ENCODE assay signal across 8 cellular contexts in the genomic region with DNA sequence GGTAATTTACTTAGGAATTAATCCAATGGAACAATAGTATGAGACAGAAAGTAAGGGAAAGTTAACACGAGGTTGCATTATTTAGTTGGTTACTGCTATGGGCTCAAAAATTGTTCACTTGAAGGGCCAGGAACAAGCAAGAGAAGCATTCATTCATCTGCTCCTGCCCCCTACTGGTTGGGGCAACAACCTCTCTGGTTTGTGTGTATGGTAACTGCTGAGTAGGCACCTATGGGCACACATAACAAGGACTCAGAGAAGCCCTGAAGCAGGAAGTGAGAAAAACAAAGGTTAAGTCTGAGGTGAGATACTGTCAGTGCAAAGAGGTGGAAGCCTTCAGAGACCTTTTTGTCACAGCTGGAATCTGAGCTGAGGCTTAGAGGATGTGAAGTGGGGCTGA. TPM values are rescaled to one million over a fixed set of nuclear protein-coding genes. Genes with fewer than 3 reads are reported as not detected.
DNase-seq lines count a peak whose midpoint lies in the region; ATAC-seq and TF ChIP-seq lines count a peak whose summit lies in the region.

No MANE protein-coding gene starts in this region.

- H3K27me3 ChIP-seq in GM23338 (ENCODE audit: insufficient read depth) (no peaks in the 10 kb centered on the region), PC-9 (ENCODE audit: insufficient read depth, low read depth) (no peaks in the 10 kb centered on the region)

- H3K4me3 ChIP-seq in GM23338: no peak overlapping the region
- H3K4me3 ChIP-seq in PC-9: no peak overlapping the region
- no peak overlapping the region for H3K4me3 ChIP-seq in fibroblast of pulmonary artery (replicated peaks; ENCODE audit: low read depth, low read length)

- BruUV-seq in PC-9 (replicated peaks; lab: Mats Ljungman, UMichigan): no TSS peak

- TF ChIP-seq CTCF in GM23338 (conservative IDR thresholded peaks at IDR 0.05; ENCODE audit: low read depth in 2 of 2): peak; percentile 75 to 76
- peak; percentile 51 for TF ChIP-seq CTCF in PC-9 (conservative IDR thresholded peaks at IDR 0.05)
- TF ChIP-seq CTCF in fibroblast of pulmonary artery (IDR thresholded peaks at IDR 0.05; ENCODE audit: low read length, missing control alignments): peak; percentile 47

- no peaks in the 10 kb centered on the region for H3K27me3 Mint-ChIP-seq in GM23338 (ENCODE audit: insufficient read depth, low read depth, poor library complexity)

- peaks cover 9% of the 10 kb centered on the region for H3K4me1 ChIP-seq in GM23338 (ENCODE audit: insufficient read depth)
- peaks cover under 1% of the 10 kb centered on the region; the same call in 1 of the 2 replicates for H3K4me1 ChIP-seq in PC-9 (replicated peaks; ENCODE audit: insufficient read depth)

- no peak overlapping the region for H3K4me3 Mint-ChIP-seq in GM23338

- DNase-seq in NCI-H82 (lab: John Stamatoyannopoulos, UW): peak; percentile 34
- DNase-seq in NCI-H82 treated with DMSO at 0.1 percent for 48 hours (lab: John Stamatoyannopoulos, UW; ENCODE audit: unreplicated experiment): no peak
- peak; percentile 65 for DNase-seq in GM23338 (ENCODE audit: low spot score)
- DNase-seq in PC-9: peak in 1 of 2 experiments; percentile 2
- peak; percentile 26 for DNase-seq in fibroblast of pulmonary artery (ENCODE audit: low read depth)
- no peak for DNase-seq in DMS114 treated with DMSO at 0.1 percent for 48 hours (lab: John Stamatoyannopoulos, UW; ENCODE audit: unreplicated experiment)
- DNase-seq in AG20443 (ENCODE audit: low spot score): no peak
- DNase-seq in NCI-H226: no peak

- H3K36me3 ChIP-seq in GM23338 (ENCODE audit: insufficient read depth) (no peaks in the 10 kb centered on the region), PC-9 (ENCODE audit: low read depth) (no peaks in the 10 kb centered on the region)

- H4K20me1 ChIP-seq in GM23338 (replicated peaks; ENCODE audit: insufficient read depth): no peaks in the 10 kb centered on the region
- H4K20me1 ChIP-seq in PC-9 (ENCODE audit: insufficient read depth): no peaks in the 10 kb centered on the region

- H3K9me3 ChIP-seq in PC-9 (ENCODE audit: insufficient read depth, low read depth): no peaks in the 10 kb centered on the region

- peaks cover 8% of the 10 kb centered on the region for H3K4me1 Mint-ChIP-seq in GM23338

- H3K4me2 ChIP-seq in GM23338 (no peak overlapping the region), PC-9 (no peak overlapping the region)

- POLR2A ChIA-PET in PC-9 (lab: Charles Lee; ENCODE audit: unreplicated experiment): interaction anchor here (0.6 kb wide), 1 partner anchor 501 kb away, joined by 3 read pairs; no protein-coding TSS in a partner anchor

- CTCF ChIA-PET in PC-9 (lab: Charles Lee): no interaction called here

- peak; percentile 51 for ATAC-seq in GM23338

- no peak overlapping the region for H3K27ac Mint-ChIP-seq in GM23338

- no peaks in the 10 kb centered on the region for H3K79me2 ChIP-seq in GM23338 (replicated peaks; ENCODE audit: insufficient read depth)
- no peaks in the 10 kb centered on the region for H3K79me2 ChIP-seq in PC-9 (ENCODE audit: low read depth)

- H3F3A ChIP-seq in GM23338 (replicated peaks; ENCODE audit: low read depth): no peaks in the 10 kb centered on the region
- H3F3A ChIP-seq in PC-9 (ENCODE audit: insufficient read depth, low read depth): no peaks in the 10 kb centered on the region

- H3K9me2 ChIP-seq in GM23338 (ENCODE audit: insufficient read depth) (peaks cover 5% of the 10 kb centered on the region; the same call in 1 of the 2 replicates), PC-9 (ENCODE audit: insufficient read depth) (no peaks in the 10 kb centered on the region)

- H2AFZ ChIP-seq in GM23338: no peak overlapping the region
- H2AFZ ChIP-seq in PC-9: no peak overlapping the region

- H3K27ac ChIP-seq in GM23338 (ENCODE audit: low read depth) (no peak overlapping the region), PC-9 (no peak overlapping the region)

- H3K36me3 Mint-ChIP-seq in GM23338 (ENCODE audit: low read depth): no peaks in the 10 kb centered on the region

- H3K9me3 Mint-ChIP-seq in GM23338: no peaks in the 10 kb centered on the region

- intact Hi-C loops in PC-9 (cut with micrococcal nuclease; ENCODE audit: unreplicated experiment): loop anchor here (10.0 kb wide), 1 partner anchor 515 kb away; no protein-coding TSS in a partner anchor

TF ChIP-seq in GM23338, 12 proteins besides CTCF, POLR2A, EP300 and RAD21 (continues in another document):
- no peak for TF ChIP-seq POLR2AphosphoS5 (IDR thresholded peaks at IDR 0.05; ENCODE audit: low read depth)
- no peak for TF ChIP-seq EZH2phosphoT487 (IDR thresholded peaks at IDR 0.05; ENCODE audit: unreplicated experiment)
- TF ChIP-seq ZNF114 (CRISPR knock-in tag; IDR thresholded peaks at IDR 0.05): no peak
- no peak for TF ChIP-seq ZNF331 (CRISPR knock-in tag; IDR thresholded peaks at IDR 0.05; ENCODE audit: low read depth)
- TF ChIP-seq JUNB (IDR thresholded peaks at IDR 0.05; ENCODE audit: unreplicated experiment): no peak
- no peak for TF ChIP-seq ETS1 (IDR thresholded peaks at IDR 0.05)
- TF ChIP-seq CREB1 (CRISPR knock-in tag; IDR thresholded peaks at IDR 0.05; ENCODE audit: low read depth): no peak
- TF ChIP-seq, protein P1, sequence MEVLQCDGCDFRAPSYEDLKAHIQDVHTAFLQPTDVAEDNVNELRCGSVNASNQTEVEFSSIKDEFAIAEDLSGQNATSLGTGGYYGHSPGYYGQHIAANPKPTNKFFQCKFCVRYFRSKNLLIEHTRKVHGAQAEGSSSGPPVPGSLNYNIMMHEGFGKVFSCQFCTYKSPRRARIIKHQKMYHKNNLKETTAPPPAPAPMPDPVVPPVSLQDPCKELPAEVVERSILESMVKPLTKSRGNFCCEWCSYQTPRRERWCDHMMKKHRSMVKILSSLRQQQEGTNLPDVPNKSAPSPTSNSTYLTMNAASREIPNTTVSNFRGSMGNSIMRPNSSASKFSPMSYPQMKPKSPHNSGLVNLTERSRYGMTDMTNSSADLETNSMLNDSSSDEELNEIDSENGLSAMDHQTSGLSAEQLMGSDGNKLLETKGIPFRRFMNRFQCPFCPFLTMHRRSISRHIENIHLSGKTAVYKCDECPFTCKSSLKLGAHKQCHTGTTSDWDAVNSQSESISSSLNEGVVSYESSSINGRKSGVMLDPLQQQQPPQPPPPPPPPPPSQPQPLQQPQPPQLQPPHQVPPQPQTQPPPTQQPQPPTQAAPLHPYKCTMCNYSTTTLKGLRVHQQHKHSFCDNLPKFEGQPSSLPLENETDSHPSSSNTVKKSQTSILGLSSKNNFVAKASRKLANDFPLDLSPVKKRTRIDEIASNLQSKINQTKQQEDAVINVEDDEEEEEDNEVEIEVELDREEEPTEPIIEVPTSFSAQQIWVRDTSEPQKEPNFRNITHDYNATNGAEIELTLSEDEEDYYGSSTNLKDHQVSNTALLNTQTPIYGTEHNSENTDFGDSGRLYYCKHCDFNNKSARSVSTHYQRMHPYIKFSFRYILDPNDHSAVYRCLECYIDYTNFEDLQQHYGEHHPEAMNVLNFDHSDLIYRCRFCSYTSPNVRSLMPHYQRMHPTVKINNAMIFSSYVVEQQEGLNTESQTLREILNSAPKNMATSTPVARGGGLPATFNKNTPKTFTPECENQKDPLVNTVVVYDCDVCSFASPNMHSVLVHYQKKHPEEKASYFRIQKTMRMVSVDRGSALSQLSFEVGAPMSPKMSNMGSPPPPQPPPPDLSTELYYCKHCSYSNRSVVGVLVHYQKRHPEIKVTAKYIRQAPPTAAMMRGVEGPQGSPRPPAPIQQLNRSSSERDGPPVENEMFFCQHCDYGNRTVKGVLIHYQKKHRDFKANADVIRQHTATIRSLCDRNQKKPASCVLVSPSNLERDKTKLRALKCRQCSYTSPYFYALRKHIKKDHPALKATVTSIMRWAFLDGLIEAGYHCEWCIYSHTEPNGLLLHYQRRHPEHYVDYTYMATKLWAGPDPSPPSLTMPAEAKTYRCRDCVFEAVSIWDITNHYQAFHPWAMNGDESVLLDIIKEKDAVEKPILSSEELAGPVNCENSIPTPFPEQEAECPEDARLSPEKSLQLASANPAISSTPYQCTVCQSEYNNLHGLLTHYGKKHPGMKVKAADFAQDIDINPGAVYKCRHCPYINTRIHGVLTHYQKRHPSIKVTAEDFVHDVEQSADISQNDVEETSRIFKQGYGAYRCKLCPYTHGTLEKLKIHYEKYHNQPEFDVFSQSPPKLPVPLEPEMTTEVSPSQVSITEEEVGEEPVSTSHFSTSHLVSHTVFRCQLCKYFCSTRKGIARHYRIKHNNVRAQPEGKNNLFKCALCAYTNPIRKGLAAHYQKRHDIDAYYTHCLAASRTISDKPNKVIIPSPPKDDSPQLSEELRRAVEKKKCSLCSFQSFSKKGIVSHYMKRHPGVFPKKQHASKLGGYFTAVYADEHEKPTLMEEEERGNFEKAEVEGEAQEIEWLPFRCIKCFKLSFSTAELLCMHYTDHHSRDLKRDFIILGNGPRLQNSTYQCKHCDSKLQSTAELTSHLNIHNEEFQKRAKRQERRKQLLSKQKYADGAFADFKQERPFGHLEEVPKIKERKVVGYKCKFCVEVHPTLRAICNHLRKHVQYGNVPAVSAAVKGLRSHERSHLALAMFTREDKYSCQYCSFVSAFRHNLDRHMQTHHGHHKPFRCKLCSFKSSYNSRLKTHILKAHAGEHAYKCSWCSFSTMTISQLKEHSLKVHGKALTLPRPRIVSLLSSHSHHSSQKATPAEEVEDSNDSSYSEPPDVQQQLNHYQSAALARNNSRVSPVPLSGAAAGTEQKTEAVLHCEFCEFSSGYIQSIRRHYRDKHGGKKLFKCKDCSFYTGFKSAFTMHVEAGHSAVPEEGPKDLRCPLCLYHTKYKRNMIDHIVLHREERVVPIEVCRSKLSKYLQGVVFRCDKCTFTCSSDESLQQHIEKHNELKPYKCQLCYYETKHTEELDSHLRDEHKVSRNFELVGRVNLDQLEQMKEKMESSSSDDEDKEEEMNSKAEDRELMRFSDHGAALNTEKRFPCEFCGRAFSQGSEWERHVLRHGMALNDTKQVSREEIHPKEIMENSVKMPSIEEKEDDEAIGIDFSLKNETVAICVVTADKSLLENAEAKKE (CRISPR knock-in tag; IDR thresholded peaks at IDR 0.05): no peak
- no peak for TF ChIP-seq EZH2 (IDR thresholded peaks at IDR 0.05; ENCODE audit: low read depth, unreplicated experiment)
- TF ChIP-seq STAT1 (IDR thresholded peaks at IDR 0.05; ENCODE audit: unreplicated experiment): no peak

RNA-seq across cellular contexts. Expression of gene RANBP6, which starts 34.4 kb away (rescaled TPM):
- total RNA-seq in GM23338 (2014; rRNA removed; shearing (Covaris generic)): 23.6 and 26.4 TPM in 2 replicates
- polyA plus RNA-seq in GM23338 (2016; fragmentation: Nextera tagmentation; extraction: Ambion mirVana): 6.6 and 9.4 TPM in 2 replicates
- total RNA-seq in PC-9 (2021): 7.4 and 7.9 TPM in 2 replicates

Comparison
In these comparisons a context has a peak if more than half of its experiments do, and no peak if none do; other contexts are left out.
1. DNase-seq: peak in NCI-H82 (single experiment), GM23338 (single experiment) and fibroblast of pulmonary artery (single experiment); none in NCI-H82 treated with DMSO at 0.1 percent for 48 hours (single experiment), DMS114 treated with DMSO at 0.1 percent for 48 hours (single experiment), AG20443 (single experiment) and NCI-H226 (single experiment).
2. Peak in every context shown above with its lines, with median percentiles within 50 percentile points of each other: CTCF ChIP-seq.